ENCODE assay signal across 1 cellular context in the genomic region with DNA sequence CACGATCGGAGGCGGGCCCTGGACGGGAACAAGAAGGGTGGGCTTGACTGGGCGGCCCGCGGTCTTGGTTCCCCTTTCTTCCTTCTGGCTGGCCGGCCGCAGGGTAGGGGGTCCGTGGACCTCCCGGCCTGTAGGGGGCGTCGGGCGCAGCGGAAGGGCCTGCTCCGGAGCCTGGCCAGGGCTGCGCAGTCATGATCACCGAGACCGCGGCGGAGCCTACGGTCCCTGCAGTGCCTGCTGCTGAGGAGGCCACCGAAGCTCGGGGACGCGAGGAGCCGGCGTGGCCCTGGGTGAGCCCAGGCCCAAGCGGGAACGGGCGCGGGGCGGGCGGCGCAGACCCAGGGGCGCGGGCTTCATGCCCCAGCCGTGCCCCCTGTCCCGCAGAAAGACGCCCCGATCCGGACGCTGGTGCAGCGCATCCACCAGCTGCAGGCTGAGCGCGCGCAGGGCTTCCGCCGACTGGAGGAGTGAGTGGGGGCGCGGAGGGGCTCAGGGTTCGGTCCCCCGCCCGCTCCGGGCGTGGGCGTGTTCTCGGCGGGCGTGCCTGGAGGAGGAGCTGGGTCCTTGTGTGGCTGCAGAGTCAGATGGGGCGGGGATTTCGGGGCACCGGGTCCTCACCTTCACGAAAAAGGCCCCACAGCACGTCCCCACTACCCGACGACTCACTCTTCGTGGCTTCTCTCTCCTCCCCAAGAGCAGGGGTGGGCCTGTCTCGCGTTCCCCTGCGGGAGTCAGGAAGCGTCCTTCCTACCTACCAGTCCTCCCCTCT.
TF ChIP-seq lines count a peak whose summit lies in the region.

A gene (plus strand): TSS at position 188 of the 769 bp plus-strand sequence. CDS start 4 bp downstream, at position 192.

TF ChIP-seq in HepG2, 621 proteins besides CTCF, POLR2A, EP300 and RAD21 (continued from another document and continues in another):
- TF ChIP-seq EHMT2 (IDR thresholded peaks at IDR 0.05; ENCODE audit: borderline replicate concordance, low read depth, low read length) (no peak), RFX3 (CRISPR knock-in tag; IDR thresholded peaks at IDR 0.05) (no peak), ZNF451 (CRISPR knock-in tag; IDR thresholded peaks at IDR 0.05) (peak; percentile 86; the same call in 1 of the 2 replicates), ZFP41 (CRISPR knock-in tag; IDR thresholded peaks at IDR 0.05; ENCODE audit: borderline replicate concordance) (no peak), ARID2 (CRISPR knock-in tag; IDR thresholded peaks at IDR 0.05; ENCODE audit: borderline replicate concordance) (no peak), ZNF709 (CRISPR knock-in tag; IDR thresholded peaks at IDR 0.05) (no peak), NFATC3 (CRISPR knock-in tag; IDR thresholded peaks at IDR 0.05) (no peak), ZSCAN31 (CRISPR knock-in tag; IDR thresholded peaks at IDR 0.05; ENCODE audit: low read depth) (peak; percentile 86), IRX3 (CRISPR knock-in tag; IDR thresholded peaks at IDR 0.05; ENCODE audit: borderline replicate concordance, low read depth) (no peak), HHEX (CRISPR knock-in tag; IDR thresholded peaks at IDR 0.05) (no peak), MLLT10 (CRISPR knock-in tag; IDR thresholded peaks at IDR 0.05) (no peak), RBFOX2 (IDR thresholded peaks at IDR 0.05; ENCODE audit: low read depth, low read length) (peak; percentile 95), JUNB (CRISPR knock-in tag; IDR thresholded peaks at IDR 0.05; ENCODE audit: borderline replicate concordance) (no peak), ZNF749 (CRISPR knock-in tag; IDR thresholded peaks at IDR 0.05; ENCODE audit: borderline replicate concordance) (no peak), NR2F1 (CRISPR knock-in tag; IDR thresholded peaks at IDR 0.05) (no peak), TBX2 (CRISPR knock-in tag; IDR thresholded peaks at IDR 0.05; ENCODE audit: borderline replicate concordance) (peak; percentile 78), KAT8 (CRISPR knock-in tag; IDR thresholded peaks at IDR 0.05) (peak; percentile 76), NAIF1 (CRISPR knock-in tag; IDR thresholded peaks at IDR 0.05; ENCODE audit: borderline replicate concordance) (no peak; the same call in 1 of the 2 replicates), CBX1 (IDR thresholded peaks at IDR 0.05; ENCODE audit: low read depth) (no peak), FLYWCH1 (CRISPR knock-in tag; IDR thresholded peaks at IDR 0.05) (no peak; the same call in 1 of the 2 replicates), ZNF644 (CRISPR knock-in tag; IDR thresholded peaks at IDR 0.05; ENCODE audit: low read depth) (no peak), MYNN (CRISPR knock-in tag; IDR thresholded peaks at IDR 0.05; ENCODE audit: low read depth) (no peak), NBN (conservative IDR thresholded peaks at IDR 0.05) (no peak), SALL1 (CRISPR knock-in tag; IDR thresholded peaks at IDR 0.05) (peak; percentile 59), FOXC1 (CRISPR knock-in tag; IDR thresholded peaks at IDR 0.05; ENCODE audit: borderline replicate concordance) (no peak), SNRNP70 (IDR thresholded peaks at IDR 0.05; ENCODE audit: low read depth, low read length) (no peak), BRCA1 (CRISPR knock-in tag; IDR thresholded peaks at IDR 0.05) (no peak; the same call in 1 of the 2 replicates), ZSCAN21 (CRISPR knock-in tag; IDR thresholded peaks at IDR 0.05; ENCODE audit: borderline replicate concordance) (no peak), ZMAT3 (CRISPR knock-in tag; conservative IDR thresholded peaks at IDR 0.05) (peak; percentile 64; the same call in 1 of the 2 replicates), NCOA1 (CRISPR knock-in tag; IDR thresholded peaks at IDR 0.05) (no peak; the same call in 1 of the 2 replicates), SP1 (IDR thresholded peaks at IDR 0.05) (no peak), SP1 (CRISPR knock-in tag; IDR thresholded peaks at IDR 0.05) (no peak; the same call in none of the 2 replicates), ARNTL (CRISPR knock-in tag; IDR thresholded peaks at IDR 0.05) (no peak; the same call in 1 of the 2 replicates), ZNF572 (CRISPR knock-in tag; IDR thresholded peaks at IDR 0.05) (no peak; the same call in 1 of the 2 replicates), CHCHD3 (CRISPR knock-in tag; IDR thresholded peaks at IDR 0.05) (no peak), DNMT3B (CRISPR knock-in tag; conservative IDR thresholded peaks at IDR 0.05) (no peak), GPN1 (CRISPR knock-in tag; IDR thresholded peaks at IDR 0.05; ENCODE audit: borderline replicate concordance) (no peak), ERF (CRISPR knock-in tag; IDR thresholded peaks at IDR 0.05) (peak; percentile 89), U2AF2 (IDR thresholded peaks at IDR 0.05; ENCODE audit: low read depth, low read length) (no peak)
- TF ChIP-seq, protein P1, sequence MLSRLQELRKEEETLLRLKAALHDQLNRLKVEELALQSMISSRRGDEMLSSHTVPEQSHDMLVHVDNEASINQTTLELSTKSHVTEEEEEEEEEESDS (CRISPR knock-in tag; IDR thresholded peaks at IDR 0.05; ENCODE audit: borderline replicate concordance) = no peak
- TF ChIP-seq, protein P2, sequence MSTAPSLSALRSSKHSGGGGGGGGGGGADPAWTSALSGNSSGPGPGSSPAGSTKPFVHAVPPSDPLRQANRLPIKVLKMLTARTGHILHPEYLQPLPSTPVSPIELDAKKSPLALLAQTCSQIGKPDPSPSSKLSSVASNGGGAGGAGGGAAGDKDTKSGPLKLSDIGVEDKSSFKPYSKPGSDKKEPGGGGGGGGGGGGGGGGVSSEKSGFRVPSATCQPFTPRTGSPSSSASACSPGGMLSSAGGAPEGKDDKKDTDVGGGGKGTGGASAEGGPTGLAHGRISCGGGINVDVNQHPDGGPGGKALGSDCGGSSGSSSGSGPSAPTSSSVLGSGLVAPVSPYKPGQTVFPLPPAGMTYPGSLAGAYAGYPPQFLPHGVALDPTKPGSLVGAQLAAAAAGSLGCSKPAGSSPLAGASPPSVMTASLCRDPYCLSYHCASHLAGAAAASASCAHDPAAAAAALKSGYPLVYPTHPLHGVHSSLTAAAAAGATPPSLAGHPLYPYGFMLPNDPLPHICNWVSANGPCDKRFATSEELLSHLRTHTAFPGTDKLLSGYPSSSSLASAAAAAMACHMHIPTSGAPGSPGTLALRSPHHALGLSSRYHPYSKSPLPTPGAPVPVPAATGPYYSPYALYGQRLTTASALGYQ (CRISPR knock-in tag; IDR thresholded peaks at IDR 0.05) = no peak
- TF ChIP-seq, protein P3, sequence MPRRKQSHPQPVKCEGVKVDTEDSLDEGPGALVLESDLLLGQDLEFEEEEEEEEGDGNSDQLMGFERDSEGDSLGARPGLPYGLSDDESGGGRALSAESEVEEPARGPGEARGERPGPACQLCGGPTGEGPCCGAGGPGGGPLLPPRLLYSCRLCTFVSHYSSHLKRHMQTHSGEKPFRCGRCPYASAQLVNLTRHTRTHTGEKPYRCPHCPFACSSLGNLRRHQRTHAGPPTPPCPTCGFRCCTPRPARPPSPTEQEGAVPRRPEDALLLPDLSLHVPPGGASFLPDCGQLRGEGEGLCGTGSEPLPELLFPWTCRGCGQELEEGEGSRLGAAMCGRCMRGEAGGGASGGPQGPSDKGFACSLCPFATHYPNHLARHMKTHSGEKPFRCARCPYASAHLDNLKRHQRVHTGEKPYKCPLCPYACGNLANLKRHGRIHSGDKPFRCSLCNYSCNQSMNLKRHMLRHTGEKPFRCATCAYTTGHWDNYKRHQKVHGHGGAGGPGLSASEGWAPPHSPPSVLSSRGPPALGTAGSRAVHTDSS (CRISPR knock-in tag; conservative IDR thresholded peaks at IDR 0.05) = no peak
- TF ChIP-seq, protein P4, sequence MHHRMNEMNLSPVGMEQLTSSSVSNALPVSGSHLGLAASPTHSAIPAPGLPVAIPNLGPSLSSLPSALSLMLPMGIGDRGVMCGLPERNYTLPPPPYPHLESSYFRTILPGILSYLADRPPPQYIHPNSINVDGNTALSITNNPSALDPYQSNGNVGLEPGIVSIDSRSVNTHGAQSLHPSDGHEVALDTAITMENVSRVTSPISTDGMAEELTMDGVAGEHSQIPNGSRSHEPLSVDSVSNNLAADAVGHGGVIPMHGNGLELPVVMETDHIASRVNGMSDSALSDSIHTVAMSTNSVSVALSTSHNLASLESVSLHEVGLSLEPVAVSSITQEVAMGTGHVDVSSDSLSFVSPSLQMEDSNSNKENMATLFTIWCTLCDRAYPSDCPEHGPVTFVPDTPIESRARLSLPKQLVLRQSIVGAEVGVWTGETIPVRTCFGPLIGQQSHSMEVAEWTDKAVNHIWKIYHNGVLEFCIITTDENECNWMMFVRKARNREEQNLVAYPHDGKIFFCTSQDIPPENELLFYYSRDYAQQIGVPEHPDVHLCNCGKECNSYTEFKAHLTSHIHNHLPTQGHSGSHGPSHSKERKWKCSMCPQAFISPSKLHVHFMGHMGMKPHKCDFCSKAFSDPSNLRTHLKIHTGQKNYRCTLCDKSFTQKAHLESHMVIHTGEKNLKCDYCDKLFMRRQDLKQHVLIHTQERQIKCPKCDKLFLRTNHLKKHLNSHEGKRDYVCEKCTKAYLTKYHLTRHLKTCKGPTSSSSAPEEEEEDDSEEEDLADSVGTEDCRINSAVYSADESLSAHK (CRISPR knock-in tag; IDR thresholded peaks at IDR 0.05; ENCODE audit: borderline replicate concordance) = no peak
- TF ChIP-seq, protein P5, sequence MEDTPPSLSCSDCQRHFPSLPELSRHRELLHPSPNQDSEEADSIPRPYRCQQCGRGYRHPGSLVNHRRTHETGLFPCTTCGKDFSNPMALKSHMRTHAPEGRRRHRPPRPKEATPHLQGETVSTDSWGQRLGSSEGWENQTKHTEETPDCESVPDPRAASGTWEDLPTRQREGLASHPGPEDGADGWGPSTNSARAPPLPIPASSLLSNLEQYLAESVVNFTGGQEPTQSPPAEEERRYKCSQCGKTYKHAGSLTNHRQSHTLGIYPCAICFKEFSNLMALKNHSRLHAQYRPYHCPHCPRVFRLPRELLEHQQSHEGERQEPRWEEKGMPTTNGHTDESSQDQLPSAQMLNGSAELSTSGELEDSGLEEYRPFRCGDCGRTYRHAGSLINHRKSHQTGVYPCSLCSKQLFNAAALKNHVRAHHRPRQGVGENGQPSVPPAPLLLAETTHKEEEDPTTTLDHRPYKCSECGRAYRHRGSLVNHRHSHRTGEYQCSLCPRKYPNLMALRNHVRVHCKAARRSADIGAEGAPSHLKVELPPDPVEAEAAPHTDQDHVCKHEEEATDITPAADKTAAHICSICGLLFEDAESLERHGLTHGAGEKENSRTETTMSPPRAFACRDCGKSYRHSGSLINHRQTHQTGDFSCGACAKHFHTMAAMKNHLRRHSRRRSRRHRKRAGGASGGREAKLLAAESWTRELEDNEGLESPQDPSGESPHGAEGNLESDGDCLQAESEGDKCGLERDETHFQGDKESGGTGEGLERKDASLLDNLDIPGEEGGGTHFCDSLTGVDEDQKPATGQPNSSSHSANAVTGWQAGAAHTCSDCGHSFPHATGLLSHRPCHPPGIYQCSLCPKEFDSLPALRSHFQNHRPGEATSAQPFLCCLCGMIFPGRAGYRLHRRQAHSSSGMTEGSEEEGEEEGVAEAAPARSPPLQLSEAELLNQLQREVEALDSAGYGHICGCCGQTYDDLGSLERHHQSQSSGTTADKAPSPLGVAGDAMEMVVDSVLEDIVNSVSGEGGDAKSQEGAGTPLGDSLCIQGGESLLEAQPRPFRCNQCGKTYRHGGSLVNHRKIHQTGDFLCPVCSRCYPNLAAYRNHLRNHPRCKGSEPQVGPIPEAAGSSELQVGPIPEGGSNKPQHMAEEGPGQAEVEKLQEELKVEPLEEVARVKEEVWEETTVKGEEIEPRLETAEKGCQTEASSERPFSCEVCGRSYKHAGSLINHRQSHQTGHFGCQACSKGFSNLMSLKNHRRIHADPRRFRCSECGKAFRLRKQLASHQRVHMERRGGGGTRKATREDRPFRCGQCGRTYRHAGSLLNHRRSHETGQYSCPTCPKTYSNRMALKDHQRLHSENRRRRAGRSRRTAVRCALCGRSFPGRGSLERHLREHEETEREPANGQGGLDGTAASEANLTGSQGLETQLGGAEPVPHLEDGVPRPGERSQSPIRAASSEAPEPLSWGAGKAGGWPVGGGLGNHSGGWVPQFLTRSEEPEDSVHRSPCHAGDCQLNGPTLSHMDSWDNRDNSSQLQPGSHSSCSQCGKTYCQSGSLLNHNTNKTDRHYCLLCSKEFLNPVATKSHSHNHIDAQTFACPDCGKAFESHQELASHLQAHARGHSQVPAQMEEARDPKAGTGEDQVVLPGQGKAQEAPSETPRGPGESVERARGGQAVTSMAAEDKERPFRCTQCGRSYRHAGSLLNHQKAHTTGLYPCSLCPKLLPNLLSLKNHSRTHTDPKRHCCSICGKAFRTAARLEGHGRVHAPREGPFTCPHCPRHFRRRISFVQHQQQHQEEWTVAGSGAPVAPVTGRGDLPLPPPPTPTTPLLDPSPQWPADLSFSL (CRISPR knock-in tag; IDR thresholded peaks at IDR 0.05) = no peak
- TF ChIP-seq, protein P6, sequence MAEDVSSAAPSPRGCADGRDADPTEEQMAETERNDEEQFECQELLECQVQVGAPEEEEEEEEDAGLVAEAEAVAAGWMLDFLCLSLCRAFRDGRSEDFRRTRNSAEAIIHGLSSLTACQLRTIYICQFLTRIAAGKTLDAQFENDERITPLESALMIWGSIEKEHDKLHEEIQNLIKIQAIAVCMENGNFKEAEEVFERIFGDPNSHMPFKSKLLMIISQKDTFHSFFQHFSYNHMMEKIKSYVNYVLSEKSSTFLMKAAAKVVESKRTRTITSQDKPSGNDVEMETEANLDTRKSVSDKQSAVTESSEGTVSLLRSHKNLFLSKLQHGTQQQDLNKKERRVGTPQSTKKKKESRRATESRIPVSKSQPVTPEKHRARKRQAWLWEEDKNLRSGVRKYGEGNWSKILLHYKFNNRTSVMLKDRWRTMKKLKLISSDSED (CRISPR knock-in tag; IDR thresholded peaks at IDR 0.05) = 0 out of 2 replicates have a peak, but pooled peaks have one; percentile 57
- TF ChIP-seq, protein P7, sequence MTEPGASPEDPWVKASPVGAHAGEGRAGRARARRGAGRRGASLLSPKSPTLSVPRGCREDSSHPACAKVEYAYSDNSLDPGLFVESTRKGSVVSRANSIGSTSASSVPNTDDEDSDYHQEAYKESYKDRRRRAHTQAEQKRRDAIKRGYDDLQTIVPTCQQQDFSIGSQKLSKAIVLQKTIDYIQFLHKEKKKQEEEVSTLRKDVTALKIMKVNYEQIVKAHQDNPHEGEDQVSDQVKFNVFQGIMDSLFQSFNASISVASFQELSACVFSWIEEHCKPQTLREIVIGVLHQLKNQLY (CRISPR knock-in tag; IDR thresholded peaks at IDR 0.05) = peak; percentile 49; the same call in 1 of the 2 replicates
- TF ChIP-seq, protein P8, sequence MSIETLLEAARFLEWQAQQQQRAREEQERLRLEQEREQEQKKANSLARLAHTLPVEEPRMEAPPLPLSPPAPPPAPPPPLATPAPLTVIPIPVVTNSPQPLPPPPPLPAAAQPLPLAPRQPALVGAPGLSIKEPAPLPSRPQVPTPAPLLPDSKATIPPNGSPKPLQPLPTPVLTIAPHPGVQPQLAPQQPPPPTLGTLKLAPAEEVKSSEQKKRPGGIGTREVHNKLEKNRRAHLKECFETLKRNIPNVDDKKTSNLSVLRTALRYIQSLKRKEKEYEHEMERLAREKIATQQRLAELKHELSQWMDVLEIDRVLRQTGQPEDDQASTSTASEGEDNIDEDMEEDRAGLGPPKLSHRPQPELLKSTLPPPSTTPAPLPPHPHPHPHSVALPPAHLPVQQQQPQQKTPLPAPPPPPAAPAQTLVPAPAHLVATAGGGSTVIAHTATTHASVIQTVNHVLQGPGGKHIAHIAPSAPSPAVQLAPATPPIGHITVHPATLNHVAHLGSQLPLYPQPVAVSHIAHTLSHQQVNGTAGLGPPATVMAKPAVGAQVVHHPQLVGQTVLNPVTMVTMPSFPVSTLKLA (IDR thresholded peaks at IDR 0.05) = no peak
